25 cellular contexts compared by ENCODE assay signal in genomic region chr6:161368514-161368913, GRCh38.
DNase-seq lines count a peak whose midpoint lies in the region; ATAC-seq, FAIRE-seq and TF ChIP-seq lines count a peak whose summit lies in the region.
"Had no signal": no experiment of that assay in that cellular context is flagged by ENCODE, and none has a peak within 500 bp of the region (broad histone marks: within the 10 kb centered on the region; RNA-seq: fewer than 3 reads in every experiment).

No MANE protein-coding gene starts in this region.

- POLR2A ChIA-PET in CD4-positive, alpha-beta memory T cell (lab: Charles Lee; ENCODE audit: partially characterized antibody): no interaction called here

- no peaks in the 10 kb centered on the region for H3K27me3 ChIP-seq in GM23248 (replicated peaks; ENCODE audit: insufficient read depth)
- H3K27me3 ChIP-seq in endodermal cell (ENCODE audit: control insufficient read depth, insufficient read depth, low read length, poor library complexity, severe bottlenecking): no peaks in the 10 kb centered on the region
- H3K27me3 ChIP-seq in osteoblast (ENCODE audit: insufficient read depth, low read length): no peaks in the 10 kb centered on the region
- no peaks in the 10 kb centered on the region for H3K27me3 ChIP-seq in CD4-positive, alpha-beta memory T cell (ENCODE audit: insufficient read depth, low read length)
- H3K27me3 ChIP-seq: SJCRH30 had no signal

- H3K4me1 ChIP-seq in GM23248 (ENCODE audit: insufficient read depth) (peaks cover 5% of the 10 kb centered on the region; the same call in 1 of the 2 replicates), endodermal cell (ENCODE audit: control insufficient read depth, insufficient read depth, low read length) (no peaks in the 10 kb centered on the region), osteoblast (ENCODE audit: insufficient read depth, low read length) (peaks cover 4% of the 10 kb centered on the region)
- H3K4me1 ChIP-seq in CD4-positive, alpha-beta memory T cell (ENCODE audit: insufficient read depth, low read length): no peaks in the 10 kb centered on the region

- H3K27me3 Mint-ChIP-seq in T-helper 17 cell: no peaks in the 10 kb centered on the region
- H3K27me3 Mint-ChIP-seq in endodermal cell (ENCODE audit: insufficient read depth): no peaks in the 10 kb centered on the region
- H3K27me3 Mint-ChIP-seq in CD4-positive, alpha-beta memory T cell: no peaks in the 10 kb centered on the region
- H3K27me3 Mint-ChIP-seq: CD8-positive, alpha-beta memory T cell had no signal

- in situ Hi-C loops in GM23248 (cut with MboI): loop anchor here (10.0 to 25.0 kb wide), 2 partner anchors 204 to 856 kb away; no protein-coding TSS in a partner anchor

- no peak for DNase-seq in GM23248
- no peak for DNase-seq in T-helper 17 cell
- peak; percentile 31 for DNase-seq in endodermal cell
- no peak for DNase-seq in osteoblast (ENCODE audit: insufficient read length, low spot score, missing footprints)
- DNase-seq in GM19239 (ENCODE audit: insufficient read length, low spot score): no peak
- DNase-seq in CD4-positive, alpha-beta memory T cell: no peak
- no peak for DNase-seq in NCI-H82 (lab: John Stamatoyannopoulos, UW)
- no peak for DNase-seq in GM19240 (ENCODE audit: insufficient read length, low spot score)
- DNase-seq: C1 segment of cervical spinal cord; Calu3; CD8-positive, alpha-beta memory T cell; DND-41; Karpas-422; NCI-H1105 treated with DMSO at 0.1 percent for 48 hours; NCI-H146; NCI-H1930; NCI-H2107; NCI-H446 treated with DMSO at 0.1 percent for 48 hours; NCI-H526 treated with DMSO at 0.1 percent for 48 hours; SJCRH30 had no signal

- intact Hi-C loops in CD4-positive, alpha-beta memory T cell (cut with micrococcal nuclease): no loop called here

- no peak for ATAC-seq in T-helper 17 cell
- ATAC-seq: Right ventricle myocardium inferior, SK-N-SH treated with all-trans-retinoic acid at 6 μM for 48 hours had no signal

- no peak for FAIRE-seq in GM19239 (lab: Jason Lieb, UNC)
- FAIRE-seq: A549, GM12892 had no signal

- no peaks in the 10 kb centered on the region for H3K36me3 Mint-ChIP-seq in T-helper 17 cell (ENCODE audit: low read depth)
- H3K36me3 Mint-ChIP-seq in endodermal cell (ENCODE audit: low read depth): no peaks in the 10 kb centered on the region
- H3K36me3 Mint-ChIP-seq in CD4-positive, alpha-beta memory T cell: peaks cover 0 to under 1% of the 10 kb centered on the region in 2 donors

- no peak overlapping the region for H3K4me2 ChIP-seq in GM23248 (ENCODE audit: unreplicated experiment)
- no peak overlapping the region for H3K4me2 ChIP-seq in osteoblast (ENCODE audit: insufficient read depth, low read length)

- H3K27ac Mint-ChIP-seq in T-helper 17 cell (peak overlapping the region; percentile 79), endodermal cell (no peak overlapping the region)
- H3K27ac Mint-ChIP-seq in CD4-positive, alpha-beta memory T cell: no peak overlapping the region

- H2AFZ ChIP-seq in GM23248 (no peak overlapping the region), osteoblast (ENCODE audit: low read length) (no peak overlapping the region)

- TF ChIP-seq CTCF in endodermal cell (conservative IDR thresholded peaks at IDR 0.05): no peak
- no peak for TF ChIP-seq CTCF in osteoblast (IDR thresholded peaks at IDR 0.05; ENCODE audit: extremely low read depth, low read depth, low read length)

- H4K20me1 ChIP-seq in GM23248 (ENCODE audit: insufficient read depth) (no peaks in the 10 kb centered on the region), osteoblast (ENCODE audit: insufficient read depth, low read length) (no peaks in the 10 kb centered on the region)

- CTCF ChIA-PET in CD4-positive, alpha-beta memory T cell (lab: Charles Lee; ENCODE audit: partially characterized antibody): interaction anchor here (0.6 to 17.3 kb wide), 2 partner anchors 249 to 440 kb away, joined by 3 to 617 read pairs; no protein-coding TSS in a partner anchor

- H3K4me3 ChIP-seq in GM23248 (no peak overlapping the region), endodermal cell (ENCODE audit: low read length) (no peak overlapping the region), osteoblast (ENCODE audit: insufficient read depth, low read length) (no peak overlapping the region)
- no peak overlapping the region for H3K4me3 ChIP-seq in CD4-positive, alpha-beta memory T cell (ENCODE audit: low read length in 2 of 2)
- H3K4me3 ChIP-seq: A549, SJCRH30 had no signal

- H3F3A ChIP-seq in GM23248 (ENCODE audit: insufficient read depth): no peaks in the 10 kb centered on the region

- H3K9ac ChIP-seq in GM23248 (peak overlapping the region; percentile 53; the same call in 1 of the 2 replicates), endodermal cell (ENCODE audit: extremely low read depth, low read length, poor library complexity, severe bottlenecking) (no peak overlapping the region)

- H3K4me1 Mint-ChIP-seq in T-helper 17 cell: peaks cover 3% of the 10 kb centered on the region
- H3K4me1 Mint-ChIP-seq in endodermal cell: no peaks in the 10 kb centered on the region
- H3K4me1 Mint-ChIP-seq in CD4-positive, alpha-beta memory T cell: peaks cover 0 to 3% (median 1%) of the 10 kb centered on the region in 4 donors
- H3K4me1 Mint-ChIP-seq: CD8-positive, alpha-beta memory T cell had no signal

- WGBS in GM23248 (ENCODE audit: low coverage in 1 of 2, low lambda C conversion rate in 2 of 2, missing lambda C conversion rate in 2 of 2), 2 experiments: 94 to 97% methylated on average over 6 to 7 of the region's 7 CpGs
- WGBS in endodermal cell (ENCODE audit: insufficient coverage in 1 of 2, insufficient read length in 1 of 2), 2 experiments: 89 to 100% methylated on average over 5 to 7 of the region's 7 CpGs

- no peaks in the 10 kb centered on the region for H3K36me3 ChIP-seq in GM23248 (ENCODE audit: low read depth)
- no peaks in the 10 kb centered on the region for H3K36me3 ChIP-seq in endodermal cell (ENCODE audit: control insufficient read depth, insufficient read depth, low read length)
- H3K36me3 ChIP-seq in osteoblast (ENCODE audit: insufficient read depth, low read length): no peaks in the 10 kb centered on the region
- H3K36me3 ChIP-seq in CD4-positive, alpha-beta memory T cell (ENCODE audit: insufficient read depth, low read length): no peaks in the 10 kb centered on the region
- H3K36me3 ChIP-seq: SJCRH30 had no signal

- H3K4me3 Mint-ChIP-seq in T-helper 17 cell (no peak overlapping the region), endodermal cell (no peak overlapping the region)
- H3K4me3 Mint-ChIP-seq in CD4-positive, alpha-beta memory T cell: no peak overlapping the region
- H3K4me3 Mint-ChIP-seq: CD8-positive, alpha-beta memory T cell had no signal

- peaks cover 11% of the 10 kb centered on the region for H3K9me3 Mint-ChIP-seq in endodermal cell
- H3K9me3 Mint-ChIP-seq in CD4-positive, alpha-beta memory T cell: peaks cover 0 to 4% (median 2%) of the 10 kb centered on the region in 8 donors

- no peaks in the 10 kb centered on the region for H3K9me2 ChIP-seq in GM23248 (ENCODE audit: insufficient read depth)

- H3K79me2 ChIP-seq in GM23248 (ENCODE audit: insufficient read depth) (no peaks in the 10 kb centered on the region), osteoblast (ENCODE audit: insufficient read depth, low read length) (no peaks in the 10 kb centered on the region)

- no peaks in the 10 kb centered on the region for H3K9me3 ChIP-seq in GM23248 (ENCODE audit: low read depth)
- H3K9me3 ChIP-seq in T-helper 17 cell (ENCODE audit: control insufficient read depth, low read length, poor library complexity, severe bottlenecking): no peaks in the 10 kb centered on the region
- peaks cover 2% of the 10 kb centered on the region for H3K9me3 ChIP-seq in endodermal cell (ENCODE audit: control insufficient read depth, low read length)
- no peaks in the 10 kb centered on the region for H3K9me3 ChIP-seq in osteoblast (ENCODE audit: low read depth, low read length)
- no peaks in the 10 kb centered on the region for H3K9me3 ChIP-seq in CD4-positive, alpha-beta memory T cell (ENCODE audit: control insufficient read depth in 1 of 2, low read length in 2 of 2)

- H3K27ac ChIP-seq in GM23248 (peak overlapping the region; percentile 66; the same call in 1 of the 2 replicates), endodermal cell (ENCODE audit: low read depth, low read length) (no peak overlapping the region), osteoblast (ENCODE audit: low read depth, low read length) (peak overlapping the region; percentile 32)
- H3K27ac ChIP-seq in CD4-positive, alpha-beta memory T cell (ENCODE audit: low read depth, low read length): no peak overlapping the region
- H3K27ac ChIP-seq: HL-60, SJCRH30 had no signal

Comparison
In these comparisons a context has a peak if more than half of its experiments do, and no peak if none do; other contexts are left out.
1. H3K27ac ChIP-seq: peak in GM23248 (single experiment) and osteoblast (single experiment); none in endodermal cell (single experiment) and CD4-positive, alpha-beta memory T cell (single experiment).